15 cellular contexts compared by ENCODE assay signal in the genomic region with DNA sequence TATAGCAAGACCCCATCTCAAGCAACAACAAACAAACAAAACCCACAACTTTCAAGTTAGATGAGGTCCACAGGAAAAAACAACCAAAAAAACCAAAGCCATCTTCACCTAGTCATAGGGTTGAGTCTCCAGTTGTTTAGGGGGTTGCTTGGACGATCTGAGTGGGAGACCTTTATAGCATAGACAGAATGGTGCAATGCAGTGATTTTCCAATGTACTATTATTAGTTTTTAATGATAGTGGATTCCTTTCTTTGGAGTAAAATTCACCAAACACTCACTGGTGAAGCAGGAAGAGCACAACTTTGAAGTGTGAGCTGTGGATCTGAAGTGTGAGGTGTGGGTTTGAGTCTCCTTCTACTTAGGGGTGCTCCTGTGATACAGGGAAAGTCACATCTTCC.
DNase-seq lines count a peak whose midpoint lies in the region; ATAC-seq and TF ChIP-seq lines count a peak whose summit lies in the region.
"Had no signal": no experiment of that assay in that cellular context is flagged by ENCODE, and none has a peak within 500 bp of the region (broad histone marks: within the 10 kb centered on the region; RNA-seq: fewer than 3 reads in every experiment).

No MANE protein-coding gene starts in this region.

- H3K27me3 ChIP-seq in duodenal mucosa (ENCODE audit: control insufficient read depth in 1 of 2, insufficient read depth in 2 of 2, low read length in 2 of 2) (no peaks in the 10 kb centered on the region), testis (no peaks in the 10 kb centered on the region)
- H3K27me3 ChIP-seq: BE2C had no signal

- no peak for ATAC-seq in activated CD8-positive, alpha-beta memory T cell treated with anti-CD3 and anti-CD28 coated beads, Interleukin-2, amount 10 ng/mL, durations not matched to agents 7 days and 5 days
- ATAC-seq: naive thymus-derived CD8-positive, alpha-beta T cell had no signal

- peak overlapping the region; percentile 87 for H3K27ac ChIP-seq in VCaP
- H3K27ac ChIP-seq in duodenal mucosa (ENCODE audit: low read depth, low read length) = peak overlapping the region; percentile 72
- H3K27ac ChIP-seq in testis = peak overlapping the region; percentile 80 to 97

- no peaks in the 10 kb centered on the region for H3K36me3 ChIP-seq in duodenal mucosa (ENCODE audit: control insufficient read depth in 1 of 2, insufficient read depth in 2 of 2, low read length in 2 of 2)
- no peaks in the 10 kb centered on the region for H3K36me3 ChIP-seq in testis (ENCODE audit: low read depth, missing control alignments)
- H3K36me3 ChIP-seq: BE2C had no signal

- peak overlapping the region; percentile 98 for H3K27ac Mint-ChIP-seq in osteocyte (ENCODE audit: unreplicated experiment)
- no peak overlapping the region for H3K27ac Mint-ChIP-seq in activated CD8-positive, alpha-beta memory T cell treated with anti-CD3 and anti-CD28 coated beads, Interleukin-2, amount 10 ng/mL, durations not matched to agents 7 days and 5 days
- no peak overlapping the region for H3K27ac Mint-ChIP-seq in activated CD4-positive, alpha-beta T cell treated with anti-CD3 and anti-CD28 coated beads, Interleukin-2, amount 10 ng/mL, durations not matched to agents 7 days and 5 days
- H3K27ac Mint-ChIP-seq: activated T-helper 1 cell treated with anti-CD3 and anti-CD28 coated beads, Interleukin-12 subunit alpha, Interleukin-12 subunit beta, Interleukin-2, Interleukin-4 antibody, amounts not matched to agents 30 ng/mL and 10 ng/mL and 1 ng/mL, durations not matched to agents 14 hours and 24 hours and 36 hours had no signal

- no peak overlapping the region for H3K9ac ChIP-seq in duodenal mucosa (ENCODE audit: low read depth in 1 of 2, low read length in 2 of 2)

- H3K4me1 Mint-ChIP-seq in osteocyte (ENCODE audit: unreplicated experiment) = peaks cover 82% of the 10 kb centered on the region
- no peaks in the 10 kb centered on the region for H3K4me1 Mint-ChIP-seq in activated CD8-positive, alpha-beta memory T cell treated with anti-CD3 and anti-CD28 coated beads, Interleukin-2, amount 10 ng/mL, durations not matched to agents 7 days and 5 days
- no peaks in the 10 kb centered on the region for H3K4me1 Mint-ChIP-seq in activated CD4-positive, alpha-beta T cell treated with anti-CD3 and anti-CD28 coated beads, Interleukin-2, amount 10 ng/mL, durations not matched to agents 7 days and 5 days

- intact Hi-C loops in testis (cut with DNase I; ENCODE audit: low total_unique reads) = loop anchor here (5.0 kb wide), 2 partner anchors 64 to 121 kb away; no protein-coding TSS in a partner anchor

- no peak overlapping the region for H3K4me3 Mint-ChIP-seq in osteocyte (ENCODE audit: unreplicated experiment)
- H3K4me3 Mint-ChIP-seq in activated CD8-positive, alpha-beta memory T cell treated with anti-CD3 and anti-CD28 coated beads, Interleukin-2, amount 10 ng/mL, durations not matched to agents 7 days and 5 days = no peak overlapping the region
- H3K4me3 Mint-ChIP-seq in activated CD4-positive, alpha-beta T cell treated with anti-CD3 and anti-CD28 coated beads, Interleukin-2, amount 10 ng/mL, durations not matched to agents 7 days and 5 days = no peak overlapping the region
- H3K4me3 Mint-ChIP-seq: activated T-helper 1 cell treated with anti-CD3 and anti-CD28 coated beads, Interleukin-12 subunit alpha, Interleukin-12 subunit beta, Interleukin-2, Interleukin-4 antibody, amounts not matched to agents 30 ng/mL and 10 ng/mL and 1 ng/mL, durations not matched to agents 14 hours and 24 hours and 36 hours; naive thymus-derived CD8-positive, alpha-beta T cell had no signal

- H3K9me3 ChIP-seq in duodenal mucosa (ENCODE audit: control insufficient read depth in 1 of 2, low read length in 2 of 2) (no peaks in the 10 kb centered on the region), testis (no peaks in the 10 kb centered on the region)
- H3K9me3 ChIP-seq: BE2C had no signal

- CTCF ChIA-PET in activated CD8-positive, alpha-beta memory T cell treated with anti-CD3 and anti-CD28 coated beads, Interleukin-2, amount 10 ng/mL, durations not matched to agents 7 days and 5 days (lab: Charles Lee) = no interaction called here
- CTCF ChIA-PET in activated CD4-positive, alpha-beta T cell treated with anti-CD3 and anti-CD28 coated beads, Interleukin-2, amount 10 ng/mL, durations not matched to agents 7 days and 5 days (lab: Charles Lee) = interaction anchor here (0.8 kb wide), 1 partner anchor 22 kb away, joined by 3 read pairs; no protein-coding TSS in a partner anchor

- no peak overlapping the region for H3K4me3 ChIP-seq in duodenal mucosa (ENCODE audit: low read depth in 1 of 2, low read length in 2 of 2)
- no peak overlapping the region for H3K4me3 ChIP-seq in testis

- TF ChIP-seq CTCF in VCaP (conservative IDR thresholded peaks at IDR 0.05) = no peak
- TF ChIP-seq CTCF in osteocyte (IDR thresholded peaks at IDR 0.05) = no peak
- no peak for TF ChIP-seq CTCF in testis (IDR thresholded peaks at IDR 0.05)

- whole genome bisulfite sequencing in testis, 2 donors = 65 to 88% methylated on average over 1 of the region's 1 CpG

- peaks cover 4% of the 10 kb centered on the region for H3K9me3 Mint-ChIP-seq in osteocyte (ENCODE audit: unreplicated experiment)
- no peaks in the 10 kb centered on the region for H3K9me3 Mint-ChIP-seq in activated CD8-positive, alpha-beta memory T cell treated with anti-CD3 and anti-CD28 coated beads, Interleukin-2, amount 10 ng/mL, durations not matched to agents 7 days and 5 days (ENCODE audit: low read depth)
- H3K9me3 Mint-ChIP-seq in activated CD4-positive, alpha-beta T cell treated with anti-CD3 and anti-CD28 coated beads, Interleukin-2, amount 10 ng/mL, durations not matched to agents 7 days and 5 days = peaks cover 3% of the 10 kb centered on the region
- H3K9me3 Mint-ChIP-seq: naive thymus-derived CD8-positive, alpha-beta T cell had no signal

- no peak for TF ChIP-seq POLR2A in testis (IDR thresholded peaks at IDR 0.05)

- POLR2A ChIA-PET in activated CD4-positive, alpha-beta T cell treated with anti-CD3 and anti-CD28 coated beads, Interleukin-2, amount 10 ng/mL, durations not matched to agents 7 days and 5 days (lab: Charles Lee) = no interaction called here

- DNase-seq in osteocyte (ENCODE audit: extremely low spot score, unreplicated experiment) (no peak), testis (no peak), GM19238 (ENCODE audit: insufficient read length, low spot score) (no peak), NCI-H82 (lab: John Stamatoyannopoulos, UW) (no peak)
- DNase-seq in activated CD8-positive, alpha-beta memory T cell treated with anti-CD3 and anti-CD28 coated beads, Interleukin-2, amount 10 ng/mL, durations not matched to agents 7 days and 5 days = no peak
- DNase-seq in activated CD4-positive, alpha-beta T cell treated with anti-CD3 and anti-CD28 coated beads, Interleukin-2, amount 10 ng/mL, durations not matched to agents 7 days and 5 days = no peak
- DNase-seq: BE2C; effector memory CD4-positive, alpha-beta T cell; islet precursor cell; naive thymus-derived CD8-positive, alpha-beta T cell; NCI-H2081 treated with DMSO at 0.1 percent for 48 hours; NCI-H774 had no signal

- no peaks in the 10 kb centered on the region for H3K27me3 Mint-ChIP-seq in osteocyte (ENCODE audit: unreplicated experiment)
- H3K27me3 Mint-ChIP-seq in activated CD8-positive, alpha-beta memory T cell treated with anti-CD3 and anti-CD28 coated beads, Interleukin-2, amount 10 ng/mL, durations not matched to agents 7 days and 5 days = no peaks in the 10 kb centered on the region
- H3K27me3 Mint-ChIP-seq in activated CD4-positive, alpha-beta T cell treated with anti-CD3 and anti-CD28 coated beads, Interleukin-2, amount 10 ng/mL, durations not matched to agents 7 days and 5 days = no peaks in the 10 kb centered on the region

- H3K4me1 ChIP-seq in duodenal mucosa (ENCODE audit: control insufficient read depth in 1 of 2, insufficient read depth in 2 of 2, low read length in 2 of 2) (peaks cover 36 to 39% of the 10 kb centered on the region in 2 donors), testis (peaks cover 46% of the 10 kb centered on the region)

- no peaks in the 10 kb centered on the region for H3K36me3 Mint-ChIP-seq in osteocyte (ENCODE audit: unreplicated experiment)
- no peaks in the 10 kb centered on the region for H3K36me3 Mint-ChIP-seq in activated CD8-positive, alpha-beta memory T cell treated with anti-CD3 and anti-CD28 coated beads, Interleukin-2, amount 10 ng/mL, durations not matched to agents 7 days and 5 days
- H3K36me3 Mint-ChIP-seq in activated CD4-positive, alpha-beta T cell treated with anti-CD3 and anti-CD28 coated beads, Interleukin-2, amount 10 ng/mL, durations not matched to agents 7 days and 5 days (ENCODE audit: low read depth) = no peaks in the 10 kb centered on the region
- H3K36me3 Mint-ChIP-seq: naive thymus-derived CD8-positive, alpha-beta T cell had no signal
